Comparison of ENCODE assay signal across 41 cellular contexts in the genomic region with DNA sequence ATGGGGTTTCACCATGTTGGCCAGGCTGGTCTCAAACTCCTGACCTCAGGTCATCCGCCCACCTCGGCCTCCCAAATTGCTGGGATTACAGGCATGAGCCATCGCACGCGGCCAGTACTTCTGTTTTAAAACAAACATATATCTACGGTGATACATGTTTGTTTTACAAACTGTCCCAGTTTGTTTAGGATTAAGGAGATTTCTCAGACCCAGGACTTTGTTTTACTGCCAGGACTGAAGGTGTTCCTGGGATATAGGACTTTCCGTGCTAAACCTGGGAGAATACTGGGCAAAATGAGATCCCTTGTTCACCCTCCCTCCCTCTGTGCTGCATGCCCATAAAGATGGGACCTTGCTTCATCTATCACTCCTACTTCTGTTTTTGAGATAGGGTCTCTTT. TPM values are rescaled to one million over a fixed set of nuclear protein-coding genes. Genes with fewer than 3 reads are reported as not detected.
"Had no signal": no experiment of that assay in that cellular context is flagged by ENCODE, and none has a peak within 500 bp of the region (broad histone marks: within the 10 kb centered on the region; RNA-seq: fewer than 3 reads in every experiment).

No MANE protein-coding gene starts in this region.

- H3K4me3 ChIP-seq: body of pancreas, breast epithelium had no signal

- H3K4me1 Mint-ChIP-seq: activated CD4-positive, alpha-beta memory T cell treated with anti-CD3 and anti-CD28 coated beads, Interleukin-2, amount 10 ng/mL, durations not matched to agents 7 days and 5 days; activated CD4-positive, alpha-beta T cell treated with anti-CD3 and anti-CD28 coated beads for 36 hours; activated CD4-positive, alpha-beta T cell treated with anti-CD3 and anti-CD28 coated beads, Interleukin-2, amount 10 ng/mL, durations not matched to agents 7 days and 5 days; activated CD8-positive, alpha-beta memory T cell treated with anti-CD3 and anti-CD28 coated beads, Interleukin-2, amount 10 ng/mL, durations not matched to agents 7 days and 5 days; activated naive CD4-positive, alpha-beta T cell treated with anti-CD3 and anti-CD28 coated beads, Interleukin-2, amount 10 ng/mL, durations not matched to agents 7 days and 5 days; activated naive CD4-positive, alpha-beta T cell treated with anti-CD3 and anti-CD28 coated beads, Interleukin-2, amount 50 U/mL, for 24 hours; activated naive CD8-positive, alpha-beta T cell treated with anti-CD3 and anti-CD28 coated beads, Interleukin-2, amount 10 ng/mL, durations not matched to agents 7 days and 5 days; activated naive CD8-positive, alpha-beta T cell treated with anti-CD3 and anti-CD28 coated beads, Interleukin-2, amount 50 U/mL, for 24 hours; WTC11 had no signal

- DNase-seq: activated CD4-positive, alpha-beta memory T cell treated with anti-CD3 and anti-CD28 coated beads, Interleukin-2, amount 10 ng/mL, durations not matched to agents 7 days and 5 days; activated CD4-positive, alpha-beta T cell treated with anti-CD3 and anti-CD28 coated beads for 1 hour; activated CD4-positive, alpha-beta T cell treated with anti-CD3 and anti-CD28 coated beads for 36 hours; activated CD4-positive, alpha-beta T cell treated with anti-CD3 and anti-CD28 coated beads for 48 hours; activated CD4-positive, alpha-beta T cell treated with anti-CD3 and anti-CD28 coated beads, Interleukin-2, amount 10 ng/mL, durations not matched to agents 7 days and 5 days; activated CD4-positive, alpha-beta T cell treated with anti-CD3 and anti-CD28 coated beads, Interleukin-2, amount 50 U/mL, for 48 hours; activated CD4-positive, CD25-positive, alpha-beta regulatory T cell; activated CD8-positive, alpha-beta memory T cell treated with anti-CD3 and anti-CD28 coated beads for 24 hours; activated CD8-positive, alpha-beta memory T cell treated with anti-CD3 and anti-CD28 coated beads, Interleukin-2, amount 10 ng/mL, durations not matched to agents 7 days and 5 days; activated CD8-positive, alpha-beta memory T cell treated with anti-CD3 and anti-CD28 coated beads, Interleukin-2, amount 50 U/mL, for 48 hours; activated CD8-positive, alpha-beta T cell treated with anti-CD3 and anti-CD28 coated beads, Interleukin-2, amount 10 ng/mL, durations not matched to agents 7 days and 5 days; activated effector memory CD4-positive, alpha-beta T cell treated with Interleukin-2 at 50 U/mL for 16 hours; activated gamma-delta T cell; activated naive CD4-positive, alpha-beta T cell treated with anti-CD3 and anti-CD28 coated beads, Interleukin-2, amount 10 ng/mL, durations not matched to agents 7 days and 5 days; activated naive CD4-positive, alpha-beta T cell treated with Interleukin-2 at 50 U/mL for 16 hours; activated naive CD8-positive, alpha-beta T cell treated with anti-CD3 and anti-CD28 coated beads, Interleukin-2, amount 10 ng/mL, durations not matched to agents 7 days and 5 days; activated naive CD8-positive, alpha-beta T cell treated with anti-CD3 and anti-CD28 coated beads, Interleukin-2, amount 50 U/mL, for 24 hours; activated T-cell treated with anti-CD3 and anti-CD28 coated beads, Interleukin-2, amount 50 U/mL, for 24 hours; activated T-cell treated with anti-CD3 and anti-CD28 coated beads, Interleukin-2, amount 50 U/mL, for 48 hours; amygdala; anterior cingulate cortex; body of pancreas; brain microvascular endothelial cell; central memory CD4-positive, alpha-beta T cell; T-helper 1 cell; T-helper 2 cell; T-helper 9 cell; WERI-Rb-1 had no signal

- ATAC-seq: activated CD4-positive, alpha-beta T cell treated with anti-CD3 and anti-CD28 coated beads for 36 hours; activated CD4-positive, CD25-positive, alpha-beta regulatory T cell treated with anti-CD3 and anti-CD28 coated beads, Interleukin-2, amount 50 U/mL, for 24 hours; activated CD8-positive, alpha-beta memory T cell treated with anti-CD3 and anti-CD28 coated beads, Interleukin-2, amount 10 ng/mL, durations not matched to agents 7 days and 5 days; activated CD8-positive, alpha-beta T cell treated with anti-CD3 and anti-CD28 coated beads, Interleukin-2, amount 10 ng/mL, durations not matched to agents 7 days and 5 days; activated naive CD8-positive, alpha-beta T cell treated with anti-CD3 and anti-CD28 coated beads, Interleukin-2, amount 50 U/mL, for 24 hours; body of pancreas; WTC11 had no signal

- H3K9me3 Mint-ChIP-seq: activated naive CD4-positive, alpha-beta T cell treated with anti-CD3 and anti-CD28 coated beads, Interleukin-2, amount 50 U/mL, for 24 hours; activated naive CD8-positive, alpha-beta T cell treated with anti-CD3 and anti-CD28 coated beads, Interleukin-2, amount 50 U/mL, for 24 hours had no signal

- H3K27me3 Mint-ChIP-seq: activated CD4-positive, alpha-beta memory T cell treated with anti-CD3 and anti-CD28 coated beads, Interleukin-2, amount 10 ng/mL, durations not matched to agents 7 days and 5 days; activated CD4-positive, alpha-beta T cell treated with anti-CD3 and anti-CD28 coated beads for 36 hours; activated CD4-positive, alpha-beta T cell treated with anti-CD3 and anti-CD28 coated beads, Interleukin-2, amount 10 ng/mL, durations not matched to agents 7 days and 5 days; activated CD8-positive, alpha-beta memory T cell treated with anti-CD3 and anti-CD28 coated beads, Interleukin-2, amount 10 ng/mL, durations not matched to agents 7 days and 5 days; activated naive CD4-positive, alpha-beta T cell treated with anti-CD3 and anti-CD28 coated beads, Interleukin-2, amount 10 ng/mL, durations not matched to agents 7 days and 5 days; activated naive CD4-positive, alpha-beta T cell treated with anti-CD3 and anti-CD28 coated beads, Interleukin-2, amount 50 U/mL, for 24 hours; activated naive CD8-positive, alpha-beta T cell; activated naive CD8-positive, alpha-beta T cell treated with anti-CD3 and anti-CD28 coated beads, Interleukin-2, amount 10 ng/mL, durations not matched to agents 7 days and 5 days; activated naive CD8-positive, alpha-beta T cell treated with anti-CD3 and anti-CD28 coated beads, Interleukin-2, amount 50 U/mL, for 24 hours; activated T-cell treated with anti-CD3 and anti-CD28 coated beads, Interleukin-2, amount 50 U/mL, for 24 hours had no signal

- H3K36me3 ChIP-seq: brain microvascular endothelial cell, breast epithelium, WERI-Rb-1 had no signal

- H3K27ac ChIP-seq: body of pancreas, brain microvascular endothelial cell, WERI-Rb-1 had no signal

- H3K4me3 Mint-ChIP-seq: activated CD4-positive, alpha-beta memory T cell treated with anti-CD3 and anti-CD28 coated beads, Interleukin-2, amount 10 ng/mL, durations not matched to agents 7 days and 5 days; activated CD4-positive, alpha-beta T cell treated with anti-CD3 and anti-CD28 coated beads for 36 hours; activated CD4-positive, alpha-beta T cell treated with anti-CD3 and anti-CD28 coated beads, Interleukin-2, amount 10 ng/mL, durations not matched to agents 7 days and 5 days; activated CD8-positive, alpha-beta memory T cell treated with anti-CD3 and anti-CD28 coated beads, Interleukin-2, amount 10 ng/mL, durations not matched to agents 7 days and 5 days; activated CD8-positive, alpha-beta T cell treated with anti-CD3 and anti-CD28 coated beads, Interleukin-2, amount 10 ng/mL, durations not matched to agents 7 days and 5 days; activated naive CD4-positive, alpha-beta T cell treated with anti-CD3 and anti-CD28 coated beads, Interleukin-2, amount 10 ng/mL, durations not matched to agents 7 days and 5 days; activated naive CD4-positive, alpha-beta T cell treated with anti-CD3 and anti-CD28 coated beads, Interleukin-2, amount 50 U/mL, for 24 hours; activated naive CD8-positive, alpha-beta T cell; activated naive CD8-positive, alpha-beta T cell treated with anti-CD3 and anti-CD28 coated beads, Interleukin-2, amount 10 ng/mL, durations not matched to agents 7 days and 5 days; activated naive CD8-positive, alpha-beta T cell treated with anti-CD3 and anti-CD28 coated beads, Interleukin-2, amount 50 U/mL, for 24 hours; activated T-cell treated with anti-CD3 and anti-CD28 coated beads, Interleukin-2, amount 50 U/mL, for 24 hours; T-helper 1 cell treated with Interleukin-12 subunit alpha and Interleukin-12 subunit beta and Interleukin-4 antibody, amounts not matched to agents 30 μg/mL and 1 μg/mL, for 36 hours; T-helper 2 cell treated with Interferon-gamma antibody and Interleukin-4, amounts not matched to agents 5 μg/mL and 100 μg/mL, for 36 hours; WTC11 had no signal

- H3K9me3 ChIP-seq: body of pancreas, breast epithelium had no signal

- H3K27me3 ChIP-seq: body of pancreas, brain microvascular endothelial cell, breast epithelium had no signal

- H3K4me1 ChIP-seq: body of pancreas, breast epithelium had no signal

- H3K27ac Mint-ChIP-seq: activated CD4-positive, alpha-beta memory T cell treated with anti-CD3 and anti-CD28 coated beads, Interleukin-2, amount 10 ng/mL, durations not matched to agents 7 days and 5 days; activated CD4-positive, alpha-beta T cell treated with anti-CD3 and anti-CD28 coated beads for 36 hours; activated CD4-positive, alpha-beta T cell treated with anti-CD3 and anti-CD28 coated beads, Interleukin-2, amount 10 ng/mL, durations not matched to agents 7 days and 5 days; activated CD8-positive, alpha-beta memory T cell treated with anti-CD3 and anti-CD28 coated beads, Interleukin-2, amount 10 ng/mL, durations not matched to agents 7 days and 5 days; activated CD8-positive, alpha-beta T cell treated with anti-CD3 and anti-CD28 coated beads, Interleukin-2, amount 10 ng/mL, durations not matched to agents 7 days and 5 days; activated naive CD4-positive, alpha-beta T cell treated with anti-CD3 and anti-CD28 coated beads, Interleukin-2, amount 10 ng/mL, durations not matched to agents 7 days and 5 days; activated naive CD4-positive, alpha-beta T cell treated with anti-CD3 and anti-CD28 coated beads, Interleukin-2, amount 50 U/mL, for 24 hours; activated naive CD8-positive, alpha-beta T cell; activated naive CD8-positive, alpha-beta T cell treated with anti-CD3 and anti-CD28 coated beads, Interleukin-2, amount 10 ng/mL, durations not matched to agents 7 days and 5 days; activated naive CD8-positive, alpha-beta T cell treated with anti-CD3 and anti-CD28 coated beads, Interleukin-2, amount 50 U/mL, for 24 hours; activated T-cell treated with anti-CD3 and anti-CD28 coated beads, Interleukin-2, amount 50 U/mL, for 24 hours; activated T-helper 2 cell treated with anti-CD3 and anti-CD28 coated beads, Interferon-gamma antibody, Interleukin-2, Interleukin-4, amounts not matched to agents 10 μg/mL and 5 μg/mL and 100 μg/mL, durations not matched to agents 14 hours and 24 hours and 36 hours; T-helper 1 cell treated with Interleukin-12 subunit alpha and Interleukin-12 subunit beta and Interleukin-4 antibody, amounts not matched to agents 30 μg/mL and 1 μg/mL, for 36 hours; T-helper 2 cell treated with Interferon-gamma antibody and Interleukin-4, amounts not matched to agents 5 μg/mL and 100 μg/mL, for 36 hours; WTC11 had no signal

- H3K36me3 Mint-ChIP-seq: activated CD8-positive, alpha-beta memory T cell treated with anti-CD3 and anti-CD28 coated beads, Interleukin-2, amount 10 ng/mL, durations not matched to agents 7 days and 5 days; activated naive CD4-positive, alpha-beta T cell treated with anti-CD3 and anti-CD28 coated beads, Interleukin-2, amount 10 ng/mL, durations not matched to agents 7 days and 5 days; activated naive CD4-positive, alpha-beta T cell treated with anti-CD3 and anti-CD28 coated beads, Interleukin-2, amount 50 U/mL, for 24 hours; activated naive CD8-positive, alpha-beta T cell; activated naive CD8-positive, alpha-beta T cell treated with anti-CD3 and anti-CD28 coated beads, Interleukin-2, amount 10 ng/mL, durations not matched to agents 7 days and 5 days had no signal

- FAIRE-seq: astrocyte, TTC549 had no signal

RNA-seq across cellular contexts. Expression of a gene that starts 8.8 kb away (rescaled TPM):
- total RNA-seq: activated CD4-positive, alpha-beta memory T cell treated with anti-CD3 and anti-CD28 coated beads, Interleukin-2, amount 10 ng/mL, durations not matched to agents 7 days and 5 days; activated CD4-positive, alpha-beta T cell treated with anti-CD3 and anti-CD28 coated beads for 36 hours; activated CD4-positive, alpha-beta T cell treated with anti-CD3 and anti-CD28 coated beads, Interleukin-2, amount 10 ng/mL, durations not matched to agents 7 days and 5 days; activated CD8-positive, alpha-beta memory T cell treated with anti-CD3 and anti-CD28 coated beads, Interleukin-2, amount 10 ng/mL, durations not matched to agents 7 days and 5 days; activated CD8-positive, alpha-beta T cell treated with anti-CD3 and anti-CD28 coated beads, Interleukin-2, amount 10 ng/mL, durations not matched to agents 7 days and 5 days; activated naive CD8-positive, alpha-beta T cell treated with anti-CD3 and anti-CD28 coated beads, Interleukin-2, amount 10 ng/mL, durations not matched to agents 7 days and 5 days; activated T-helper 2 cell treated with anti-CD3 and anti-CD28 coated beads, Interferon-gamma antibody, Interleukin-2, Interleukin-4, amounts not matched to agents 10 μg/mL and 5 μg/mL and 100 μg/mL, durations not matched to agents 14 hours and 24 hours and 36 hours; astrocyte; body of pancreas; cardiac septum; cerebellum; WTC11 had no signal
- polyA plus RNA-seq: adipose tissue had no signal

RNA-seq across cellular contexts. Expression of a gene that starts 24.3 kb away (rescaled TPM):
- total RNA-seq: activated CD4-positive, alpha-beta memory T cell treated with anti-CD3 and anti-CD28 coated beads, Interleukin-2, amount 10 ng/mL, durations not matched to agents 7 days and 5 days; activated CD4-positive, alpha-beta T cell treated with anti-CD3 and anti-CD28 coated beads for 36 hours; activated CD4-positive, alpha-beta T cell treated with anti-CD3 and anti-CD28 coated beads, Interleukin-2, amount 10 ng/mL, durations not matched to agents 7 days and 5 days; activated CD8-positive, alpha-beta memory T cell treated with anti-CD3 and anti-CD28 coated beads, Interleukin-2, amount 10 ng/mL, durations not matched to agents 7 days and 5 days; activated CD8-positive, alpha-beta T cell treated with anti-CD3 and anti-CD28 coated beads, Interleukin-2, amount 10 ng/mL, durations not matched to agents 7 days and 5 days; activated naive CD8-positive, alpha-beta T cell treated with anti-CD3 and anti-CD28 coated beads, Interleukin-2, amount 10 ng/mL, durations not matched to agents 7 days and 5 days; activated T-helper 2 cell treated with anti-CD3 and anti-CD28 coated beads, Interferon-gamma antibody, Interleukin-2, Interleukin-4, amounts not matched to agents 10 μg/mL and 5 μg/mL and 100 μg/mL, durations not matched to agents 14 hours and 24 hours and 36 hours; astrocyte; body of pancreas; cardiac septum; cerebellum; WTC11 had no signal
- polyA plus RNA-seq: adipose tissue had no signal

RNA-seq across cellular contexts. Expression of a gene that starts 30.1 kb away (rescaled TPM):
- total RNA-seq: activated CD4-positive, alpha-beta memory T cell treated with anti-CD3 and anti-CD28 coated beads, Interleukin-2, amount 10 ng/mL, durations not matched to agents 7 days and 5 days; activated CD4-positive, alpha-beta T cell treated with anti-CD3 and anti-CD28 coated beads for 36 hours; activated CD4-positive, alpha-beta T cell treated with anti-CD3 and anti-CD28 coated beads, Interleukin-2, amount 10 ng/mL, durations not matched to agents 7 days and 5 days; activated CD8-positive, alpha-beta memory T cell treated with anti-CD3 and anti-CD28 coated beads, Interleukin-2, amount 10 ng/mL, durations not matched to agents 7 days and 5 days; activated CD8-positive, alpha-beta T cell treated with anti-CD3 and anti-CD28 coated beads, Interleukin-2, amount 10 ng/mL, durations not matched to agents 7 days and 5 days; activated naive CD8-positive, alpha-beta T cell treated with anti-CD3 and anti-CD28 coated beads, Interleukin-2, amount 10 ng/mL, durations not matched to agents 7 days and 5 days; activated T-helper 2 cell treated with anti-CD3 and anti-CD28 coated beads, Interferon-gamma antibody, Interleukin-2, Interleukin-4, amounts not matched to agents 10 μg/mL and 5 μg/mL and 100 μg/mL, durations not matched to agents 14 hours and 24 hours and 36 hours; astrocyte; body of pancreas; cardiac septum; cerebellum; WTC11 had no signal
- polyA plus RNA-seq: adipose tissue had no signal
